14 cellular contexts compared by ENCODE assay signal in genomic region chr3:55191911-55192787, GRCh38.
DNase-seq lines count a peak whose midpoint lies in the region; TF ChIP-seq lines count a peak whose summit lies in the region.
"Had no signal": no experiment of that assay in that cellular context is flagged by ENCODE, and none has a peak within 500 bp of the region (broad histone marks: within the 10 kb centered on the region; RNA-seq: fewer than 3 reads in every experiment).

No MANE protein-coding gene starts in this region.

- H3K27me3 ChIP-seq in GM23248 (replicated peaks; ENCODE audit: insufficient read depth) (no peaks in the 10 kb centered on the region), SJSA1 (replicated peaks) (no peaks in the 10 kb centered on the region), skeletal muscle satellite cell (ENCODE audit: control insufficient read depth, insufficient read depth, low read length) (no peaks in the 10 kb centered on the region)
- H3K27me3 ChIP-seq: Peyer's patch had no signal

- no peak for TF ChIP-seq CTCF in fibroblast of pulmonary artery (IDR thresholded peaks at IDR 0.05; ENCODE audit: low read length, missing control alignments)

- H3F3A ChIP-seq in GM23248 (ENCODE audit: insufficient read depth): peaks cover 28% of the 10 kb centered on the region

- H2AFZ ChIP-seq in GM23248: no peak overlapping the region; the same call in 1 of the 2 replicates

- H3K79me2 ChIP-seq in GM23248 (ENCODE audit: insufficient read depth): no peaks in the 10 kb centered on the region

- no peaks in the 10 kb centered on the region for H3K4me1 Mint-ChIP-seq in activated CD4-positive, alpha-beta T cell treated with anti-CD3 and anti-CD28 coated beads, Interleukin-2, amount 10 ng/mL, durations not matched to agents 7 days and 5 days
- H3K4me1 Mint-ChIP-seq: activated naive CD8-positive, alpha-beta T cell treated with anti-CD3 and anti-CD28 coated beads for 36 hours had no signal

- peak overlapping the region; percentile 26 for H3K4me2 ChIP-seq in GM23248 (ENCODE audit: unreplicated experiment)
- H3K4me2 ChIP-seq in skeletal muscle satellite cell (ENCODE audit: low read length): peak overlapping the region; percentile 17

- H3K9ac ChIP-seq in GM23248: peak overlapping the region; percentile 64
- peak overlapping the region; percentile 76 for H3K9ac ChIP-seq in skeletal muscle satellite cell (ENCODE audit: low read depth, low read length)

- H3K4me1 ChIP-seq in GM23248 (ENCODE audit: insufficient read depth) (peaks cover 39% of the 10 kb centered on the region), SJSA1 (replicated peaks) (peaks cover 42% of the 10 kb centered on the region), skeletal muscle satellite cell (ENCODE audit: control insufficient read depth, insufficient read depth, low read length) (peaks cover 34% of the 10 kb centered on the region)
- H3K4me1 ChIP-seq: heart right ventricle, Peyer's patch had no signal

- POLR2A ChIA-PET in activated CD4-positive, alpha-beta T cell treated with anti-CD3 and anti-CD28 coated beads, Interleukin-2, amount 10 ng/mL, durations not matched to agents 7 days and 5 days (lab: Charles Lee): no interaction called here

- no peaks in the 10 kb centered on the region for H3K27me3 Mint-ChIP-seq in activated CD4-positive, alpha-beta T cell treated with anti-CD3 and anti-CD28 coated beads, Interleukin-2, amount 10 ng/mL, durations not matched to agents 7 days and 5 days
- H3K27me3 Mint-ChIP-seq: activated naive CD8-positive, alpha-beta T cell treated with anti-CD3 and anti-CD28 coated beads for 36 hours; progenitor cell of endocrine pancreas had no signal

- H3K9me3 ChIP-seq in GM23248 (ENCODE audit: low read depth): no peaks in the 10 kb centered on the region
- no peaks in the 10 kb centered on the region for H3K9me3 ChIP-seq in SJSA1 (replicated peaks)
- no peaks in the 10 kb centered on the region for H3K9me3 ChIP-seq in skeletal muscle satellite cell (replicated peaks; ENCODE audit: low read length)
- H3K9me3 ChIP-seq: heart right ventricle, Peyer's patch had no signal

- H3K9me3 Mint-ChIP-seq in activated CD4-positive, alpha-beta T cell treated with anti-CD3 and anti-CD28 coated beads, Interleukin-2, amount 10 ng/mL, durations not matched to agents 7 days and 5 days: no peaks in the 10 kb centered on the region

- CTCF ChIA-PET in activated CD4-positive, alpha-beta T cell treated with anti-CD3 and anti-CD28 coated beads, Interleukin-2, amount 10 ng/mL, durations not matched to agents 7 days and 5 days (lab: Charles Lee): no interaction called here

- H3K4me3 Mint-ChIP-seq in activated CD4-positive, alpha-beta T cell treated with anti-CD3 and anti-CD28 coated beads, Interleukin-2, amount 10 ng/mL, durations not matched to agents 7 days and 5 days: no peak overlapping the region
- H3K4me3 Mint-ChIP-seq: activated naive CD8-positive, alpha-beta T cell treated with anti-CD3 and anti-CD28 coated beads for 36 hours had no signal

- H3K27ac ChIP-seq in GM23248 (peak overlapping the region; percentile 92), SJSA1 (peak overlapping the region; percentile 97)
- H3K27ac ChIP-seq: heart right ventricle, Peyer's patch had no signal

- H3K4me3 ChIP-seq in GM23248 (no peak overlapping the region), SJSA1 (no peak overlapping the region), fibroblast of pulmonary artery (replicated peaks; ENCODE audit: low read depth, low read length) (no peak overlapping the region), skeletal muscle satellite cell (ENCODE audit: low read length) (no peak overlapping the region)
- H3K4me3 ChIP-seq: heart right ventricle, Peyer's patch had no signal

- no peaks in the 10 kb centered on the region for H3K9me2 ChIP-seq in GM23248 (ENCODE audit: insufficient read depth)

- DNase-seq in GM23248: peak; percentile 96
- DNase-seq in SJSA1 (ENCODE audit: low read depth in 1 of 2, low spot score in 2 of 2): peak; percentile 80 to 93
- DNase-seq in fibroblast of pulmonary artery (ENCODE audit: low read depth): peak; percentile 83
- DNase-seq in NCI-H446 treated with DMSO at 0.1 percent for 48 hours (lab: John Stamatoyannopoulos, UW): no peak
- DNase-seq in NCI-H774 (lab: John Stamatoyannopoulos, UW): no peak
- DNase-seq in activated CD4-positive, alpha-beta T cell treated with anti-CD3 and anti-CD28 coated beads, Interleukin-2, amount 10 ng/mL, durations not matched to agents 7 days and 5 days: no peak
- DNase-seq: activated naive CD8-positive, alpha-beta T cell treated with anti-CD3 and anti-CD28 coated beads for 36 hours; heart right ventricle; Peyer's patch; stimulated activated CD4-positive, alpha-beta T cell treated with anti-CD3 and anti-CD28 coated beads, Interleukin-4, amount 100 ng/mL, for 4 hours; stimulated activated naive CD8-positive, alpha-beta T cell treated with anti-CD3 and anti-CD28 coated beads, Interleukin-15, Interleukin-2, amounts not matched to agents 100 U/mL and 50 U/mL, for 24 hours; T-helper 9 cell had no signal

- H3K36me3 ChIP-seq in GM23248 (ENCODE audit: low read depth) (no peaks in the 10 kb centered on the region), SJSA1 (no peaks in the 10 kb centered on the region), skeletal muscle satellite cell (ENCODE audit: insufficient read depth, low read length) (no peaks in the 10 kb centered on the region)
- H3K36me3 ChIP-seq: heart right ventricle, Peyer's patch had no signal

- H4K20me1 ChIP-seq in GM23248 (ENCODE audit: insufficient read depth): no peaks in the 10 kb centered on the region

- in situ Hi-C loops in GM23248 (cut with MboI): no loop called here

- WGBS in GM23248 (ENCODE audit: low coverage in 1 of 2, low lambda C conversion rate in 2 of 2, missing lambda C conversion rate in 2 of 2), 2 experiments: 36 to 40% methylated on average over 4 of the region's 4 CpGs

- H3K27ac Mint-ChIP-seq in activated CD4-positive, alpha-beta T cell treated with anti-CD3 and anti-CD28 coated beads, Interleukin-2, amount 10 ng/mL, durations not matched to agents 7 days and 5 days: no peak overlapping the region
- H3K27ac Mint-ChIP-seq: activated naive CD8-positive, alpha-beta T cell treated with anti-CD3 and anti-CD28 coated beads for 36 hours; progenitor cell of endocrine pancreas had no signal

- H3K36me3 Mint-ChIP-seq in activated CD4-positive, alpha-beta T cell treated with anti-CD3 and anti-CD28 coated beads, Interleukin-2, amount 10 ng/mL, durations not matched to agents 7 days and 5 days (ENCODE audit: low read depth): no peaks in the 10 kb centered on the region
- H3K36me3 Mint-ChIP-seq: activated naive CD8-positive, alpha-beta T cell treated with anti-CD3 and anti-CD28 coated beads for 36 hours had no signal

Comparison
In these comparisons a context has a peak if more than half of its experiments do, and no peak if none do; other contexts are left out.
1. DNase-seq: peak in GM23248 (single experiment), SJSA1 (2 of 2) and fibroblast of pulmonary artery (single experiment); none in NCI-H446 treated with DMSO at 0.1 percent for 48 hours (single experiment), NCI-H774 (single experiment) and activated CD4-positive, alpha-beta T cell treated with anti-CD3 and anti-CD28 coated beads, Interleukin-2, amount 10 ng/mL, durations not matched to agents 7 days and 5 days (single experiment).